In genomic region chr2:126720031-126720368, GRCh38 we compare ENCODE assay signal across 21 cellular contexts.
A peak's percentile ranks its signal among the peaks of the same experiment; 100 is the strongest.
DNase-seq lines count a peak whose midpoint lies in the region; ATAC-seq and TF ChIP-seq lines count a peak whose summit lies in the region.
"Had no signal": no experiment of that assay in that cellular context is flagged by ENCODE, and none has a peak within 500 bp of the region (broad histone marks: within the 10 kb centered on the region; RNA-seq: fewer than 3 reads in every experiment).

No MANE protein-coding gene starts in this region.

- H4K20me1 ChIP-seq in BLaER1 (no peaks in the 10 kb centered on the region), SK-N-SH (ENCODE audit: insufficient read depth) (no peaks in the 10 kb centered on the region)

- no peaks in the 10 kb centered on the region for H3K79me2 ChIP-seq in SK-N-SH (ENCODE audit: insufficient read depth)

- H3K4me3 ChIP-seq in BLaER1 (0 out of 2 replicates have a peak overlapping the region, but pooled peaks have one; percentile 22), mucosa of descending colon (no peak overlapping the region), SK-N-SH (ENCODE audit: low read depth in 2 of 2, low read length in 1 of 2) (no peak overlapping the region)
- H3K4me3 ChIP-seq: breast epithelium, transverse colon had no signal

- no peaks in the 10 kb centered on the region for H3F3A ChIP-seq in SK-N-SH (replicated peaks; ENCODE audit: insufficient read depth)

- ATAC-seq in Right ventricle myocardium superior (ENCODE audit: poor library complexity) (peak; percentile 42), mucosa of descending colon (peak; percentile 23), GM19023 (IDR thresholded peaks at IDR 0.05; ENCODE audit: unreplicated experiment) (no peak), HG02678 (IDR thresholded peaks at IDR 0.05; ENCODE audit: unreplicated experiment) (no peak)

- H3K4me1 ChIP-seq in BLaER1 (peaks cover 32% of the 10 kb centered on the region), mucosa of descending colon (ENCODE audit: low read depth) (no peaks in the 10 kb centered on the region), SK-N-SH (ENCODE audit: control insufficient read depth in 1 of 2, insufficient read depth in 2 of 2, low read depth in 1 of 2, low read length in 1 of 2) (no peaks in the 10 kb centered on the region; a peak in 1 of 4 replicates)
- H3K4me1 ChIP-seq: breast epithelium, transverse colon had no signal

- TF ChIP-seq CTCF in mucosa of descending colon (IDR thresholded peaks at IDR 0.05) (no peak), SK-N-SH (IDR thresholded peaks at IDR 0.05) (no peak)

- DNase-seq in M059J (ENCODE audit: low read depth) (peak; percentile 46), Right ventricle myocardium superior (no peak), mucosa of descending colon (no peak), germinal center (ENCODE audit: low spot score) (no peak), SK-N-SH (no peak)
- DNase-seq: activated naive CD8-positive, alpha-beta T cell treated with anti-CD3 and anti-CD28 coated beads, Interleukin-2, amount 10 ng/mL, durations not matched to agents 7 days and 5 days; CD4-positive, CD25-positive, alpha-beta regulatory T cell; dermis blood vessel endothelial cell; H7; NCI-H1105; NCI-H2107; NCI-H526; nephron progenitor cell; SHP77; stimulated activated naive B cell treated with anti-CD40 and anti-IgM and Interleukin-4, amounts not matched to agents 10 μg/mL and 1 μg/mL and 100 μg/mL, for 72 hours; transverse colon had no signal

- H3K9me3 ChIP-seq in BLaER1 (peaks cover 7% of the 10 kb centered on the region), mucosa of descending colon (no peaks in the 10 kb centered on the region), SK-N-SH (no peaks in the 10 kb centered on the region)
- H3K9me3 ChIP-seq: transverse colon had no signal

- H3K27me3 ChIP-seq in BLaER1 (no peaks in the 10 kb centered on the region), SK-N-SH (ENCODE audit: insufficient read depth) (no peaks in the 10 kb centered on the region)
- H3K27me3 ChIP-seq: breast epithelium, transverse colon had no signal

- H3K4me2 ChIP-seq in BLaER1: peak overlapping the region; percentile 83
- H3K4me2 ChIP-seq in SK-N-SH: no peak overlapping the region

- H3K27ac ChIP-seq in BLaER1 (no peak overlapping the region), SK-N-SH (ENCODE audit: low read depth in 2 of 2, low read length in 1 of 2) (no peak overlapping the region)
- H3K27ac ChIP-seq: breast epithelium, epithelial cell of prostate, transverse colon had no signal

- CTCF ChIA-PET in SK-N-SH (lab: Yijun Ruan, JAX): interaction anchor here (1.4 kb wide), 1 partner anchor 57 kb away, joined by 4 read pairs; no protein-coding TSS in a partner anchor

- H2AFZ ChIP-seq in SK-N-SH (ENCODE audit: low read depth): no peak overlapping the region

- TF ChIP-seq RAD21 in SK-N-SH (IDR thresholded peaks at IDR 0.05; ENCODE audit: low read length): no peak

- H3K36me3 ChIP-seq in BLaER1 (no peaks in the 10 kb centered on the region), mucosa of descending colon (ENCODE audit: low read depth) (no peaks in the 10 kb centered on the region), SK-N-SH (replicated peaks in 1 of 2; ENCODE audit: control insufficient read depth in 1 of 2, insufficient read depth in 2 of 2, low read length in 1 of 2) (no peaks in the 10 kb centered on the region)
- H3K36me3 ChIP-seq: breast epithelium, transverse colon had no signal

- no peaks in the 10 kb centered on the region for H3K9me2 ChIP-seq in SK-N-SH

- intact Hi-C loops in Right ventricle myocardium superior (cut with DNase I) (no loop called here), mucosa of descending colon (cut with DNase I, micrococcal nuclease) (no loop called here)

- H3K9ac ChIP-seq in BLaER1 (no peak overlapping the region), SK-N-SH (no peak overlapping the region)

- POLR2A ChIA-PET in SK-N-SH (lab: Yijun Ruan, JAX): no interaction called here

- TF ChIP-seq EP300 in SK-N-SH (IDR thresholded peaks at IDR 0.05; ENCODE audit: borderline replicate concordance in 1 of 2, low read depth in 1 of 2, low read length in 1 of 2): no peak

- 14% methylated on average over 4 of the region's 4 CpGs for WGBS in SK-N-SH (ENCODE audit: low lambda C conversion rate)

TF ChIP-seq in SK-N-SH, 30 proteins besides CTCF, POLR2A, EP300 and RAD21:
- TF ChIP-seq FOXJ3 (CRISPR knock-in tag; IDR thresholded peaks at IDR 0.05) (no peak), GATA2 (CRISPR knock-in tag; IDR thresholded peaks at IDR 0.05) (no peak), NRF1 (IDR thresholded peaks at IDR 0.05; ENCODE audit: low read depth, low read length) (no peak), RFX5 (IDR thresholded peaks at IDR 0.05; ENCODE audit: low read length) (no peak), TCF12 (IDR thresholded peaks at IDR 0.05) (no peak), TAF1 (IDR thresholded peaks at IDR 0.05; ENCODE audit: borderline replicate concordance, low read depth, low read length) (no peak), FOSL2 (IDR thresholded peaks at IDR 0.05; ENCODE audit: borderline replicate concordance, low read depth) (no peak), EZH2phosphoT487 (IDR thresholded peaks at IDR 0.05; ENCODE audit: borderline replicate concordance, low read depth) (no peak), SMC3 (IDR thresholded peaks at IDR 0.05; ENCODE audit: low read depth, low read length) (no peak), USF1 (IDR thresholded peaks at IDR 0.05; ENCODE audit: borderline replicate concordance, low read depth) (no peak), PBX3 (IDR thresholded peaks at IDR 0.05) (no peak)
- TF ChIP-seq, protein P1, sequence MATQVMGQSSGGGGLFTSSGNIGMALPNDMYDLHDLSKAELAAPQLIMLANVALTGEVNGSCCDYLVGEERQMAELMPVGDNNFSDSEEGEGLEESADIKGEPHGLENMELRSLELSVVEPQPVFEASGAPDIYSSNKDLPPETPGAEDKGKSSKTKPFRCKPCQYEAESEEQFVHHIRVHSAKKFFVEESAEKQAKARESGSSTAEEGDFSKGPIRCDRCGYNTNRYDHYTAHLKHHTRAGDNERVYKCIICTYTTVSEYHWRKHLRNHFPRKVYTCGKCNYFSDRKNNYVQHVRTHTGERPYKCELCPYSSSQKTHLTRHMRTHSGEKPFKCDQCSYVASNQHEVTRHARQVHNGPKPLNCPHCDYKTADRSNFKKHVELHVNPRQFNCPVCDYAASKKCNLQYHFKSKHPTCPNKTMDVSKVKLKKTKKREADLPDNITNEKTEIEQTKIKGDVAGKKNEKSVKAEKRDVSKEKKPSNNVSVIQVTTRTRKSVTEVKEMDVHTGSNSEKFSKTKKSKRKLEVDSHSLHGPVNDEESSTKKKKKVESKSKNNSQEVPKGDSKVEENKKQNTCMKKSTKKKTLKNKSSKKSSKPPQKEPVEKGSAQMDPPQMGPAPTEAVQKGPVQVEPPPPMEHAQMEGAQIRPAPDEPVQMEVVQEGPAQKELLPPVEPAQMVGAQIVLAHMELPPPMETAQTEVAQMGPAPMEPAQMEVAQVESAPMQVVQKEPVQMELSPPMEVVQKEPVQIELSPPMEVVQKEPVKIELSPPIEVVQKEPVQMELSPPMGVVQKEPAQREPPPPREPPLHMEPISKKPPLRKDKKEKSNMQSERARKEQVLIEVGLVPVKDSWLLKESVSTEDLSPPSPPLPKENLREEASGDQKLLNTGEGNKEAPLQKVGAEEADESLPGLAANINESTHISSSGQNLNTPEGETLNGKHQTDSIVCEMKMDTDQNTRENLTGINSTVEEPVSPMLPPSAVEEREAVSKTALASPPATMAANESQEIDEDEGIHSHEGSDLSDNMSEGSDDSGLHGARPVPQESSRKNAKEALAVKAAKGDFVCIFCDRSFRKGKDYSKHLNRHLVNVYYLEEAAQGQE (IDR thresholded peaks at IDR 0.05; ENCODE audit: low read depth, low read length): no peak

Comparison
In these comparisons a context has a peak if more than half of its experiments do, and no peak if none do; other contexts are left out.
1. ATAC-seq: peak in Right ventricle myocardium superior (single experiment) and mucosa of descending colon (single experiment); none in GM19023 (single experiment) and HG02678 (single experiment).